ENCODE assay signal across 23 cellular contexts in genomic region chr22:34973016-34973415, GRCh38.
"Had no signal": no experiment of that assay in that cellular context is flagged by ENCODE, and none has a peak within 500 bp of the region (broad histone marks: within the 10 kb centered on the region; RNA-seq: fewer than 3 reads in every experiment).

No MANE protein-coding gene starts in this region.

- ATAC-seq: activated CD8-positive, alpha-beta T cell treated with anti-CD3 and anti-CD28 coated beads for 36 hours; gastroesophageal sphincter; heart left ventricle; left ventricle myocardium superior; naive thymus-derived CD8-positive, alpha-beta T cell; sciatic nerve had no signal

- H3K9me3 ChIP-seq: neutrophil, tibial artery had no signal

- H3K4me3 ChIP-seq: coronary artery, gastroesophageal sphincter, heart left ventricle, spleen, tibial artery had no signal

- H3K36me3 ChIP-seq: gastroesophageal sphincter, heart left ventricle, neutrophil, spleen, tibial artery had no signal

- H3K27me3 ChIP-seq: neutrophil, tibial artery had no signal

- H3K27ac ChIP-seq: coronary artery, gastroesophageal sphincter, heart left ventricle, neutrophil, parathyroid adenoma, spleen, tibial artery had no signal

- H3K4me1 ChIP-seq: gastroesophageal sphincter, heart left ventricle, parathyroid adenoma, spleen, tibial artery had no signal

- DNase-seq: activated CD4-positive, alpha-beta T cell treated with anti-CD3 and anti-CD28 coated beads for 48 hours; activated CD4-positive, CD25-positive, alpha-beta regulatory T cell; activated CD8-positive, alpha-beta T cell treated with anti-CD3 and anti-CD28 coated beads for 36 hours; activated naive CD4-positive, alpha-beta T cell treated with Interleukin-2 at 50 U/mL for 16 hours; activated T-cell treated with anti-CD3 and anti-CD28 coated beads, Interleukin-2, amount 50 U/mL, for 24 hours; aorta; heart left ventricle; immature natural killer cell; kidney glomerular epithelial cell; left ventricle myocardium superior; naive thymus-derived CD8-positive, alpha-beta T cell; spleen; stimulated activated CD8-positive, alpha-beta memory T cell treated with anti-CD3 and anti-CD28 coated beads, Interleukin-4, amount 100 ng/mL, for 48 hours; stimulated activated naive CD4-positive, alpha-beta T cell; substantia nigra; T-helper 1 cell; T-helper 9 cell; tibial artery had no signal

- H2AFZ ChIP-seq: parathyroid adenoma had no signal

- H3K9ac ChIP-seq: parathyroid adenoma had no signal
